In genomic region chr13:42369071-42369795, GRCh38 we compare ENCODE assay signal across 18 cellular contexts.
DNase-seq lines count a peak whose midpoint lies in the region; ATAC-seq, FAIRE-seq and TF ChIP-seq lines count a peak whose summit lies in the region.
"Had no signal": no experiment of that assay in that cellular context is flagged by ENCODE, and none has a peak within 500 bp of the region (broad histone marks: within the 10 kb centered on the region; RNA-seq: fewer than 3 reads in every experiment).

No MANE protein-coding gene starts in this region.

- no peak for TF ChIP-seq CTCF in OCI-LY3 (IDR thresholded peaks at IDR 0.05; ENCODE audit: low read depth, low read length)
- TF ChIP-seq CTCF in H1 (IDR thresholded peaks at IDR 0.05; ENCODE audit: control extremely low read depth in 1 of 3, insufficient read depth in 1 of 3, low read depth in 1 of 3, low read length in 3 of 3), result no peak
- TF ChIP-seq CTCF in transverse colon (IDR thresholded peaks at IDR 0.05), result no peak
- TF ChIP-seq CTCF in uterus (IDR thresholded peaks at IDR 0.05), result no peak

- no peak for TF ChIP-seq POLR2A in H1 (IDR thresholded peaks at IDR 0.05; ENCODE audit: control extremely low read depth in 1 of 2, low read depth in 2 of 2, low read length in 2 of 2)
- TF ChIP-seq POLR2A in transverse colon (IDR thresholded peaks at IDR 0.05), result no peak
- TF ChIP-seq POLR2A in uterus (IDR thresholded peaks at IDR 0.05), result no peak

- H3K79me1 ChIP-seq in H1 (ENCODE audit: low read depth, low read length), result no peaks in the 10 kb centered on the region

- peak; percentile 68 for ATAC-seq in GM18520 (IDR thresholded peaks at IDR 0.05; ENCODE audit: unreplicated experiment)
- ATAC-seq: foreskin keratinocyte, left ventricle myocardium superior, T-helper 17 cell had no signal

- H3K4me1 ChIP-seq in OCI-LY3 (ENCODE audit: low read length), result peaks cover 35% of the 10 kb centered on the region
- H3K4me1 ChIP-seq in H1 (replicated peaks in 1 of 4; ENCODE audit: control insufficient read depth in 3 of 4, insufficient read depth in 4 of 4, low read length in 3 of 4), result peaks cover 0 to 3% (median under 1%) of the 10 kb centered on the region in 4 experiments; a peak in 2 of 7 replicates
- no peaks in the 10 kb centered on the region for H3K4me1 ChIP-seq in transverse colon
- H3K4me1 ChIP-seq in uterus, result no peaks in the 10 kb centered on the region
- H3K4me1 ChIP-seq: Caco-2 had no signal

- H3K9me3 ChIP-seq in OCI-LY3 (ENCODE audit: insufficient read depth, low read length) (no peaks in the 10 kb centered on the region), H1 (ENCODE audit: insufficient read depth in 2 of 2, low read depth in 1 of 2, low read length in 1 of 2) (no peaks in the 10 kb centered on the region), transverse colon (no peaks in the 10 kb centered on the region), uterus (no peaks in the 10 kb centered on the region)
- H3K9me3 ChIP-seq: Caco-2, spleen had no signal

- H3K4ac ChIP-seq in H1 (replicated peaks; ENCODE audit: insufficient read length, low read depth, low read length), result no peak overlapping the region

- H2BK120ac ChIP-seq in H1 (replicated peaks; ENCODE audit: low read depth, low read length), result no peak overlapping the region

- CTCF ChIA-PET in H1 (lab: Charles Lee; ENCODE audit: partially characterized antibody), result no interaction called here

- H4K5ac ChIP-seq in H1 (ENCODE audit: insufficient read length, low read depth, low read length), result no peak overlapping the region

- no peak overlapping the region for H2BK15ac ChIP-seq in H1 (ENCODE audit: low read length)

- no peak overlapping the region for H3K18ac ChIP-seq in H1 (ENCODE audit: extremely low read depth, low read length)

- H3K36me3 ChIP-seq in OCI-LY3 (replicated peaks; ENCODE audit: low read depth, low read length) (no peaks in the 10 kb centered on the region), H1 (ENCODE audit: control insufficient read depth in 2 of 4, insufficient read depth in 4 of 4, low read length in 3 of 4) (no peaks in the 10 kb centered on the region), transverse colon (no peaks in the 10 kb centered on the region), uterus (no peaks in the 10 kb centered on the region)
- H3K36me3 ChIP-seq: spleen had no signal

- H3K4me3 ChIP-seq in OCI-LY3 (ENCODE audit: low read length), result peak overlapping the region; percentile 9
- no peak overlapping the region for H3K4me3 ChIP-seq in H1 (ENCODE audit: extremely low read depth in 1 of 4, insufficient read depth in 2 of 4, low read depth in 3 of 4, low read length in 4 of 4)
- no peak overlapping the region for H3K4me3 ChIP-seq in transverse colon
- H3K4me3 ChIP-seq in uterus, result no peak overlapping the region
- H3K4me3 ChIP-seq: spleen had no signal

- H3K27me3 ChIP-seq in OCI-LY3 (ENCODE audit: low read depth, low read length) (no peaks in the 10 kb centered on the region), H1 (replicated peaks in 1 of 4; ENCODE audit: control insufficient read depth in 3 of 4, extremely low read depth in 1 of 4, insufficient read depth in 3 of 4, low read length in 3 of 4) (no peaks in the 10 kb centered on the region), transverse colon (no peaks in the 10 kb centered on the region), uterus (no peaks in the 10 kb centered on the region)
- H3K27me3 ChIP-seq: foreskin keratinocyte, spleen had no signal

- no peaks in the 10 kb centered on the region for H3K79me2 ChIP-seq in OCI-LY3 (ENCODE audit: low read length)
- no peaks in the 10 kb centered on the region for H3K79me2 ChIP-seq in H1 (ENCODE audit: control insufficient read depth in 1 of 2, insufficient read depth in 2 of 2, low read length in 2 of 2)

- no peak overlapping the region for H2AK5ac ChIP-seq in H1 (ENCODE audit: low read depth, low read length)

- H2AFZ ChIP-seq in OCI-LY3 (ENCODE audit: low read depth, low read length) (no peak overlapping the region), H1 (ENCODE audit: low read length) (peak overlapping the region; percentile 58; the same call in 1 of the 2 replicates)

- intact Hi-C loops in transverse colon (cut with DNase I; ENCODE audit: low total_unique reads), result no loop called here
- intact Hi-C loops in uterus (cut with DNase I; ENCODE audit: low total_unique reads), result no loop called here

- POLR2A ChIA-PET in H1 (lab: Charles Lee; ENCODE audit: partially characterized antibody), result no interaction called here

- TF ChIP-seq EP300 in H1 (IDR thresholded peaks at IDR 0.05; ENCODE audit: borderline replicate concordance in 1 of 2, low read depth in 2 of 2, low read length in 2 of 2) (no peak), transverse colon (IDR thresholded peaks at IDR 0.05; ENCODE audit: low read depth) (no peak)

- H3K23ac ChIP-seq in H1 (ENCODE audit: insufficient read length), result no peak overlapping the region

- 93% methylated on average over 8 of the region's 8 CpGs; no CpG with 5 or more reads in 1 of the 2 experiments for WGBS in H1 (ENCODE audit: extremely low coverage in 1 of 2, insufficient coverage in 1 of 2, insufficient read length in 1 of 2, insufficient replicate concordance in 2 of 2, low coverage in 1 of 2, low lambda C conversion rate in 2 of 2, missing lambda C conversion rate in 1 of 2), 2 experiments
- WGBS in transverse colon (ENCODE audit: low coverage in 1 of 2), 2 donors, result 82 to 86% methylated on average over 7 to 8 of the region's 8 CpGs

- no peak for TF ChIP-seq RAD21 in H1 (IDR thresholded peaks at IDR 0.05 in 1 of 2, conservative IDR thresholded peaks at IDR 0.05 in 1 of 2; ENCODE audit: low read depth in 2 of 2, low read length in 2 of 2)

- no peak overlapping the region for H2BK12ac ChIP-seq in H1 (ENCODE audit: low read depth, low read length)

- in situ Hi-C loops in transverse colon (cut with MboI; ENCODE audit: low pct_ligation_motif_present in 1 of 4, low pct_unique_long_range_greater_than_20kb in 1 of 4, low sequenced_read_pairs in 3 of 4), result no loop called here

- 0 out of 2 replicates have a peak overlapping the region, but pooled peaks have one; percentile 19 for H2BK20ac ChIP-seq in H1 (ENCODE audit: low read length)

- H4K20me1 ChIP-seq in OCI-LY3 (ENCODE audit: insufficient read depth, low read length), result no peaks in the 10 kb centered on the region
- no peaks in the 10 kb centered on the region for H4K20me1 ChIP-seq in H1 (replicated peaks in 1 of 2; ENCODE audit: control insufficient read depth in 1 of 2, insufficient read depth in 2 of 2, low read length in 2 of 2)

- H3K4me2 ChIP-seq in OCI-LY3 (ENCODE audit: low read length) (peak overlapping the region; percentile 57), H1 (ENCODE audit: insufficient read depth in 1 of 2, low read depth in 2 of 2, low read length in 2 of 2) (no peak overlapping the region)

- DNase-seq in activated T-cell treated with anti-CD3 and anti-CD28 coated beads for 24 hours (ENCODE audit: low read depth) (peak; percentile 27), H1 (ENCODE audit: low read depth in 1 of 2, low spot score in 2 of 2) (no peak), transverse colon (no peak), NCI-H524 (lab: John Stamatoyannopoulos, UW) (no peak), uterus (no peak)
- no peak for DNase-seq in activated T-cell treated with anti-CD3 and anti-CD28 coated beads, Interleukin-2, amount 50 U/mL, for 1 hour
- DNase-seq: ACHN; activated CD4-positive, CD25-positive, alpha-beta regulatory T cell treated with anti-CD3 and anti-CD28 coated beads, Interleukin-2, amount 50 U/mL, for 72 hours; Caco-2; foreskin keratinocyte; GDM1; left ventricle myocardium superior; NCI-H1105; SHP77; spleen; T-helper 17 cell had no signal

- H3K14ac ChIP-seq in H1 (ENCODE audit: insufficient read length), result no peak overlapping the region

- H3K56ac ChIP-seq in H1 (replicated peaks; ENCODE audit: insufficient read length, low read depth, low read length), result no peak overlapping the region

- H3K9ac ChIP-seq in OCI-LY3 (ENCODE audit: low read length) (no peak overlapping the region), H1 (replicated peaks in 1 of 4; ENCODE audit: extremely low read depth in 1 of 4, low read depth in 3 of 4, low read length in 3 of 4) (no peak overlapping the region)

- H3K27ac ChIP-seq in OCI-LY3 (ENCODE audit: low read length) (no peak overlapping the region), H1 (ENCODE audit: low read depth, low read length) (no peak overlapping the region), transverse colon (no peak overlapping the region), uterus (no peak overlapping the region)
- H3K27ac ChIP-seq: foreskin keratinocyte, spleen had no signal

- no peak overlapping the region for H4K8ac ChIP-seq in H1 (ENCODE audit: extremely low read depth, insufficient read depth, low read length)

- H3K23me2 ChIP-seq in H1 (ENCODE audit: low read depth, low read length), result no peaks in the 10 kb centered on the region; the same call in 1 of the 2 replicates

- FAIRE-seq in H1 (lab: Jason Lieb, UNC), result no peak

- H4K91ac ChIP-seq in H1 (replicated peaks; ENCODE audit: insufficient read length, low read length), result no peak overlapping the region

- no peak overlapping the region for H2BK5ac ChIP-seq in H1 (ENCODE audit: low read depth, low read length)

TF ChIP-seq in H1, 55 proteins besides CTCF, POLR2A, EP300 and RAD21:
- TF ChIP-seq CHD2 (IDR thresholded peaks at IDR 0.05; ENCODE audit: low read length) (no peak), MAX (IDR thresholded peaks at IDR 0.05) (no peak), HDAC6 (IDR thresholded peaks at IDR 0.05; ENCODE audit: low read depth, low read length) (no peak), NRF1 (IDR thresholded peaks at IDR 0.05; ENCODE audit: low read depth, low read length) (no peak), JUN (IDR thresholded peaks at IDR 0.05; ENCODE audit: low read depth, low read length) (no peak), KDM4A (IDR thresholded peaks at IDR 0.05; ENCODE audit: low read depth, low read length, severe bottlenecking) (no peak), SIN3A (conservative IDR thresholded peaks at IDR 0.05 in 1 of 2, IDR thresholded peaks at IDR 0.05 in 1 of 2; ENCODE audit: low read depth in 1 of 2, low read length in 2 of 2) (no peak), TAF1 (IDR thresholded peaks at IDR 0.05; ENCODE audit: low read depth, low read length) (no peak)
